Comparison of ENCODE assay signal across 26 cellular contexts in genomic region chr15:63151665-63152064, GRCh38. TPM values are rescaled to one million over a fixed set of nuclear protein-coding genes. Genes with fewer than 3 reads are reported as not detected.
DNase-seq lines count a peak whose midpoint lies in the region; ATAC-seq, FAIRE-seq and TF ChIP-seq lines count a peak whose summit lies in the region.
"Had no signal": no experiment of that assay in that cellular context is flagged by ENCODE, and none has a peak within 500 bp of the region (broad histone marks: within the 10 kb centered on the region; RNA-seq: fewer than 3 reads in every experiment).

No MANE protein-coding gene starts in this region.

- no peaks in the 10 kb centered on the region for H3K9me3 Mint-ChIP-seq in activated CD8-positive, alpha-beta T cell treated with anti-CD3 and anti-CD28 coated beads for 36 hours
- H3K9me3 Mint-ChIP-seq in activated CD8-positive, alpha-beta T cell treated with anti-CD3 and anti-CD28 coated beads, Interleukin-2, amount 10 ng/mL, durations not matched to agents 7 days and 5 days (ENCODE audit: insufficient read depth), result no peaks in the 10 kb centered on the region
- H3K9me3 Mint-ChIP-seq: IgD-negative memory B cell had no signal

- CTCF ChIA-PET in activated CD8-positive, alpha-beta T cell treated with anti-CD3 and anti-CD28 coated beads for 36 hours (lab: Charles Lee), result interaction anchor here (2.1 kb wide), 1 partner anchor 103 kb away, joined by 6 read pairs; no protein-coding TSS in a partner anchor
- CTCF ChIA-PET in activated CD8-positive, alpha-beta T cell treated with anti-CD3 and anti-CD28 coated beads, Interleukin-2, amount 10 ng/mL, durations not matched to agents 7 days and 5 days (lab: Charles Lee), result no interaction called here
- CTCF ChIA-PET in AG04450 (lab: Charles Lee), result interaction anchor here (1.1 kb wide), 1 partner anchor 104 kb away, joined by 4 read pairs; no protein-coding TSS in a partner anchor
- CTCF ChIA-PET in K562 (lab: Yijun Ruan, JAX; ENCODE audit: low intra/inter-chr PET ratio), result no interaction called here

- POLR2A ChIA-PET in activated CD8-positive, alpha-beta T cell treated with anti-CD3 and anti-CD28 coated beads for 36 hours (lab: Charles Lee), result no interaction called here
- POLR2A ChIA-PET in activated CD8-positive, alpha-beta T cell treated with anti-CD3 and anti-CD28 coated beads, Interleukin-2, amount 10 ng/mL, durations not matched to agents 7 days and 5 days (lab: Charles Lee), result no interaction called here
- POLR2A ChIA-PET in AG04450 (lab: Yijun Ruan, JAX), result interaction anchor here (0.7 kb wide), 1 partner anchor 17 kb away, joined by 3 read pairs; no protein-coding TSS in a partner anchor
- POLR2A ChIA-PET in K562 (lab: Yijun Ruan, JAX), result interaction anchor here (0.5 to 1.2 kb wide), 2 partner anchors 39 to 105 kb away, joined by 3 read pairs; no protein-coding TSS in a partner anchor

- no TSS peak for BruUV-seq in K562 (replicated peaks; lab: Mats Ljungman, UMichigan)

- TF ChIP-seq EP300 in K562 (IDR thresholded peaks at IDR 0.05; ENCODE audit: low read length), result no peak

- H3K36me3 Mint-ChIP-seq in activated CD8-positive, alpha-beta T cell treated with anti-CD3 and anti-CD28 coated beads for 36 hours (ENCODE audit: low read depth), result peaks cover 34% of the 10 kb centered on the region
- H3K36me3 Mint-ChIP-seq in activated CD8-positive, alpha-beta T cell treated with anti-CD3 and anti-CD28 coated beads, Interleukin-2, amount 10 ng/mL, durations not matched to agents 7 days and 5 days (ENCODE audit: low read depth), result peaks cover 59% of the 10 kb centered on the region

- H3K27ac Mint-ChIP-seq in activated CD8-positive, alpha-beta T cell treated with anti-CD3 and anti-CD28 coated beads for 36 hours, result peak overlapping the region; percentile 4
- no peak overlapping the region for H3K27ac Mint-ChIP-seq in activated CD8-positive, alpha-beta T cell treated with anti-CD3 and anti-CD28 coated beads, Interleukin-2, amount 10 ng/mL, durations not matched to agents 7 days and 5 days
- H3K27ac Mint-ChIP-seq: B cell, IgD-negative memory B cell had no signal

- no peaks in the 10 kb centered on the region for H3K9me1 ChIP-seq in K562 (ENCODE audit: control insufficient read depth, insufficient read depth, low read length)

- no peak for TF ChIP-seq CTCF in activated CD8-positive, alpha-beta T cell treated with anti-CD3 and anti-CD28 coated beads for 36 hours (IDR thresholded peaks at IDR 0.05)
- no peak for TF ChIP-seq CTCF in AG04450 (IDR thresholded peaks at IDR 0.05; ENCODE audit: low read depth, low read length)
- TF ChIP-seq CTCF in K562 (IDR thresholded peaks at IDR 0.05 in 2 of 3, conservative IDR thresholded peaks at IDR 0.05 in 1 of 3; ENCODE audit: insufficient read depth in 2 of 3, low read depth in 1 of 3, low read length in 3 of 3), result no peak
- no peak for TF ChIP-seq CTCF in brain microvascular endothelial cell (IDR thresholded peaks at IDR 0.05; ENCODE audit: low read depth, low read length, missing control alignments)

- no peak for DNase-seq in activated CD8-positive, alpha-beta T cell treated with anti-CD3 and anti-CD28 coated beads for 36 hours
- no peak for DNase-seq in activated CD8-positive, alpha-beta T cell treated with anti-CD3 and anti-CD28 coated beads, Interleukin-2, amount 10 ng/mL, durations not matched to agents 7 days and 5 days
- DNase-seq in AG04450 (ENCODE audit: low read depth, low spot score) (no peak), GM12891 (ENCODE audit: insufficient read length, low spot score) (no peak), K562 (ENCODE audit: extremely low read depth in 1 of 4, low spot score in 3 of 4) (no peak), NCI-H774 (lab: John Stamatoyannopoulos, UW) (no peak), brain microvascular endothelial cell (no peak)
- DNase-seq: Calu3, H7, NCI-H1048, NCI-H1417, NCI-H1694, NCI-H2029 treated with DMSO at 0.1 percent for 48 hours, NCI-H2171 treated with DMSO at 0.1 percent for 48 hours, NCI-H345, NCI-H524 treated with DMSO at 0.1 percent for 48 hours, PC-9, Right ventricle myocardium superior had no signal

- intact Hi-C loops in activated CD8-positive, alpha-beta T cell treated with anti-CD3 and anti-CD28 coated beads for 36 hours (cut with micrococcal nuclease), result loop anchor here (10.0 kb wide), 2 partner anchors 63 to 123 kb away; partner anchors contain the start of gene APH1B
- intact Hi-C loops in K562 (cut with micrococcal nuclease), result no loop called here

- WGBS in K562 (ENCODE audit: insufficient coverage, low coverage, missing lambda C conversion rate), result 100% methylated on average over 1 of the region's 1 CpG

- no peak overlapping the region for H3K4me3 Mint-ChIP-seq in activated CD8-positive, alpha-beta T cell treated with anti-CD3 and anti-CD28 coated beads for 36 hours
- no peak overlapping the region for H3K4me3 Mint-ChIP-seq in activated CD8-positive, alpha-beta T cell treated with anti-CD3 and anti-CD28 coated beads, Interleukin-2, amount 10 ng/mL, durations not matched to agents 7 days and 5 days
- H3K4me3 Mint-ChIP-seq: B cell, CD14-positive monocyte, IgD-negative memory B cell had no signal

- peaks cover 15% of the 10 kb centered on the region for H3K79me2 ChIP-seq in K562 (ENCODE audit: control insufficient read depth, insufficient read depth, low read length)

- H3K9ac ChIP-seq in K562 (ENCODE audit: insufficient read depth in 1 of 2, low read depth in 2 of 2, low read length in 2 of 2), result no peak overlapping the region

- H3K27me3 ChIP-seq in AG04450 (ENCODE audit: control insufficient read depth, insufficient read depth, low read length) (no peaks in the 10 kb centered on the region), K562 (ENCODE audit: control insufficient read depth in 2 of 2, insufficient read depth in 2 of 2, low read length in 2 of 2) (no peaks in the 10 kb centered on the region), brain microvascular endothelial cell (replicated peaks) (no peaks in the 10 kb centered on the region)
- H3K27me3 ChIP-seq: SJSA1 had no signal

- no peak for ATAC-seq in activated CD8-positive, alpha-beta T cell treated with anti-CD3 and anti-CD28 coated beads for 36 hours
- no peak for ATAC-seq in activated CD8-positive, alpha-beta T cell treated with anti-CD3 and anti-CD28 coated beads, Interleukin-2, amount 10 ng/mL, durations not matched to agents 7 days and 5 days
- ATAC-seq in K562 (no peak), GM21367 (IDR thresholded peaks at IDR 0.05; ENCODE audit: unreplicated experiment) (no peak)

- H3K4me1 Mint-ChIP-seq in activated CD8-positive, alpha-beta T cell treated with anti-CD3 and anti-CD28 coated beads for 36 hours (ENCODE audit: low read depth), result peaks cover 28% of the 10 kb centered on the region
- peaks cover 28% of the 10 kb centered on the region for H3K4me1 Mint-ChIP-seq in activated CD8-positive, alpha-beta T cell treated with anti-CD3 and anti-CD28 coated beads, Interleukin-2, amount 10 ng/mL, durations not matched to agents 7 days and 5 days (ENCODE audit: low read depth)

- H2AFZ ChIP-seq in K562 (ENCODE audit: low read depth, low read length), result no peak overlapping the region
- H2AFZ ChIP-seq: PC-9 had no signal

- H3K4me1 ChIP-seq in K562 (replicated peaks in 1 of 2; ENCODE audit: control insufficient read depth in 2 of 2, insufficient read depth in 2 of 2, low read length in 2 of 2), result peaks cover 0 to 4% of the 10 kb centered on the region in 2 experiments; a peak in 1 of 5 replicates

- no peaks in the 10 kb centered on the region for H3K27me3 Mint-ChIP-seq in activated CD8-positive, alpha-beta T cell treated with anti-CD3 and anti-CD28 coated beads for 36 hours
- H3K27me3 Mint-ChIP-seq in activated CD8-positive, alpha-beta T cell treated with anti-CD3 and anti-CD28 coated beads, Interleukin-2, amount 10 ng/mL, durations not matched to agents 7 days and 5 days (ENCODE audit: low read depth), result no peaks in the 10 kb centered on the region
- H3K27me3 Mint-ChIP-seq: B cell, IgD-negative memory B cell had no signal

- H3K4me3 ChIP-seq in AG04450 (ENCODE audit: low read depth, low read length) (no peak overlapping the region), K562 (no peak overlapping the region), brain microvascular endothelial cell (ENCODE audit: low read depth, low read length) (no peak overlapping the region)
- H3K4me3 ChIP-seq: PC-9, SJSA1 had no signal

- H4K20me1 ChIP-seq in K562 (replicated peaks; ENCODE audit: control insufficient read depth, insufficient read depth, low read length), result no peaks in the 10 kb centered on the region

- FAIRE-seq in GM12891 (lab: Jason Lieb, UNC) (no peak), K562 (lab: Jason Lieb, UNC) (no peak)
- FAIRE-seq: A204.1, GM18507, HTR-8/SVneo had no signal

- in situ Hi-C loops in K562 (cut with MboI), result no loop called here
- in situ Hi-C loops in brain microvascular endothelial cell (cut with HindIII; ENCODE audit: low pct_ligation_motif_present, low sequenced_read_pairs), result no loop called here

- H3K9me3 ChIP-seq in AG04450 (ENCODE audit: control insufficient read depth, insufficient read depth, low read length) (peaks cover 6% of the 10 kb centered on the region; the same call in 1 of the 2 replicates), K562 (replicated peaks; ENCODE audit: control insufficient read depth, insufficient read depth, low read depth, low read length) (no peaks in the 10 kb centered on the region)
- H3K9me3 ChIP-seq: SJSA1 had no signal

- no peak for TF ChIP-seq RAD21 in K562 (CRISPR knock-in tag; conservative IDR thresholded peaks at IDR 0.05 in 1 of 2, IDR thresholded peaks at IDR 0.05 in 1 of 2)

- TF ChIP-seq POLR2A in GM12891 (IDR thresholded peaks at IDR 0.05; ENCODE audit: low read depth, low read length), result no peak; the same call in 1 of the 2 replicates
- TF ChIP-seq POLR2A in K562 (conservative IDR thresholded peaks at IDR 0.05), result no peak

- peaks cover 26% of the 10 kb centered on the region; the same call in 2 of the 3 replicates for H3K36me3 ChIP-seq in K562 (ENCODE audit: control insufficient read depth, insufficient read depth, low read length)
- peaks cover 43% of the 10 kb centered on the region for H3K36me3 ChIP-seq in brain microvascular endothelial cell (replicated peaks)

- H3K27ac ChIP-seq in AG04450 (ENCODE audit: low read depth, low read length) (peak overlapping the region; percentile 3), K562 (ENCODE audit: extremely low read depth, low read depth, low read length) (no peak overlapping the region), brain microvascular endothelial cell (no peak overlapping the region)
- H3K27ac ChIP-seq: PC-9, SJSA1 had no signal

- no peak overlapping the region for H3K4me2 ChIP-seq in K562 (ENCODE audit: insufficient read depth, low read length)
- H3K4me2 ChIP-seq: PC-9 had no signal

RNA-seq across cellular contexts. Expression of gene RPS27L, which starts 5.6 kb away (rescaled TPM):
- total RNA-seq in activated CD8-positive, alpha-beta T cell treated with anti-CD3 and anti-CD28 coated beads for 36 hours, result 100 to 1,000 TPM; 150 to 158 TPM
- 100 to 1,000 TPM; 235 to 238 TPM for total RNA-seq in activated CD8-positive, alpha-beta T cell treated with anti-CD3 and anti-CD28 coated beads, Interleukin-2, amount 10 ng/mL, durations not matched to agents 7 days and 5 days
- 501 and 610 TPM in 2 replicates for polyA plus RNA-seq in AG04450 (2011; rRNA removed)
- 47.0 and 86.3 TPM in 2 replicates for polyA minus RNA-seq in AG04450 (2011; rRNA and poly(A)+ RNA removed)
- polyA plus RNA-seq in GM12891 (2012; ENCODE audit: low read depth, missing spikeins), result 319 TPM
- 10.6 and 25.3 TPM in 2 replicates for total RNA-seq in K562 (2011; cell fraction: chromatin; rRNA removed; ENCODE audit: low replicate concordance)
- total RNA-seq in K562 (2011; cell fraction: nucleolus; rRNA removed), result 10.3 and 10.4 TPM in 2 replicates
- 17.9 and 22.3 TPM in 2 replicates for total RNA-seq in K562 (2011; cell fraction: nucleoplasm; rRNA removed)
- 75.1 and 85.7 TPM in 2 replicates for total RNA-seq in K562 (2014; rRNA removed)
- total RNA-seq in K562 (2014; rRNA removed; fragmentation: Illumina TruSeq; extraction: Trizol), result 128 and 148 TPM in 2 replicates
- 92.6 and 105 TPM in 2 replicates for total RNA-seq in K562 (2015; rRNA removed; fragmentation: Illumina TruSeq; extraction: Trizol)
- 94.4 and 115 TPM in 2 replicates for total RNA-seq in K562 (2021)
- 117 and 155 TPM in 2 replicates for polyA plus RNA-seq in K562 (2011; rRNA removed)
- polyA plus RNA-seq in K562 (2011; cell fraction: cytosol; rRNA removed), result 29.8 and 61.5 TPM in 2 replicates
- polyA plus RNA-seq in K562 (2011; cell fraction: nucleus; rRNA removed), result 20.0 and 40.3 TPM in 2 replicates
- 157 and 166 TPM in 2 replicates for polyA plus RNA-seq in K562 (2012)
- polyA plus RNA-seq in K562 (2014; fragmentation: Illumina TruSeq; extraction: Trizol), result 72.2 and 79.3 TPM in 2 replicates
- polyA plus RNA-seq in K562 (2014; fragmentation: Nextera tagmentation; extraction: Ambion mirVana), result 100 to 1,000 TPM; 328 to 382 TPM
- polyA plus RNA-seq in K562 (2014; rRNA removed), result 115 and 116 TPM in 2 replicates
- polyA minus RNA-seq in K562 (2011; rRNA and poly(A)+ RNA removed), result 27.4 and 34.5 TPM in 2 replicates
- 15.9 and 18.7 TPM in 2 replicates for polyA minus RNA-seq in K562 (2011; cell fraction: cytosol; rRNA and poly(A)+ RNA removed)
- polyA minus RNA-seq in K562 (2011; cell fraction: nucleus; rRNA and poly(A)+ RNA removed), result 8.5 and 15.7 TPM in 2 replicates

RNA-seq across cellular contexts. Expression of gene LACTB, which starts 30.0 kb away (rescaled TPM):
- 10 to 100 TPM; 27.3 to 28.3 TPM for total RNA-seq in activated CD8-positive, alpha-beta T cell treated with anti-CD3 and anti-CD28 coated beads for 36 hours
- 10 to 100 TPM in 1 of 2 experiments, 1 to 10 TPM in 1; 9.7 to 11.1 TPM for total RNA-seq in activated CD8-positive, alpha-beta T cell treated with anti-CD3 and anti-CD28 coated beads, Interleukin-2, amount 10 ng/mL, durations not matched to agents 7 days and 5 days
- 31.6 and 51.1 TPM in 2 replicates for polyA plus RNA-seq in AG04450 (2011; rRNA removed)
- polyA minus RNA-seq in AG04450 (2011; rRNA and poly(A)+ RNA removed), result 10.6 and 18.5 TPM in 2 replicates
- 20.2 TPM for polyA plus RNA-seq in GM12891 (2012; ENCODE audit: low read depth, missing spikeins)
- 8.1 and 18.4 TPM in 2 replicates for total RNA-seq in K562 (2011; cell fraction: chromatin; rRNA removed; ENCODE audit: low replicate concordance)
- total RNA-seq in K562 (2011; cell fraction: nucleolus; rRNA removed), result 3.5 and 6.1 TPM in 2 replicates
- total RNA-seq in K562 (2011; cell fraction: nucleoplasm; rRNA removed), result 9.0 and 15.3 TPM in 2 replicates
- total RNA-seq in K562 (2014; rRNA removed), result 6.1 and 9.5 TPM in 2 replicates
- 14.7 and 19.7 TPM in 2 replicates for total RNA-seq in K562 (2014; rRNA removed; fragmentation: Illumina TruSeq; extraction: Trizol)
- 13.1 and 15.5 TPM in 2 replicates for total RNA-seq in K562 (2015; rRNA removed; fragmentation: Illumina TruSeq; extraction: Trizol)
- total RNA-seq in K562 (2021), result 7.0 and 8.4 TPM in 2 replicates
- polyA plus RNA-seq in K562 (2011; rRNA removed), result 11.3 and 12.4 TPM in 2 replicates
- polyA plus RNA-seq in K562 (2011; cell fraction: cytosol; rRNA removed), result 2.3 and 4.6 TPM in 2 replicates
- 1.8 and 3.3 TPM in 2 replicates for polyA plus RNA-seq in K562 (2011; cell fraction: nucleus; rRNA removed)
- polyA plus RNA-seq in K562 (2012), result 9.4 and 11.0 TPM in 2 replicates
- 8.2 and 14.6 TPM in 2 replicates for polyA plus RNA-seq in K562 (2014; fragmentation: Illumina TruSeq; extraction: Trizol)
- 1 to 10 TPM; 3.1 to 4.0 TPM for polyA plus RNA-seq in K562 (2014; fragmentation: Nextera tagmentation; extraction: Ambion mirVana)
- 8.3 and 9.8 TPM in 2 replicates for polyA plus RNA-seq in K562 (2014; rRNA removed)
- 6.5 and 9.1 TPM in 2 replicates for polyA minus RNA-seq in K562 (2011; rRNA and poly(A)+ RNA removed)
- polyA minus RNA-seq in K562 (2011; cell fraction: cytosol; rRNA and poly(A)+ RNA removed), result 1.8 and 2.8 TPM in 2 replicates
- 2.0 and 4.0 TPM in 2 replicates for polyA minus RNA-seq in K562 (2011; cell fraction: nucleus; rRNA and poly(A)+ RNA removed)

RNA-seq across cellular contexts. Expression of gene RAB8B, which starts 37.7 kb away (rescaled TPM):
- total RNA-seq in activated CD8-positive, alpha-beta T cell treated with anti-CD3 and anti-CD28 coated beads for 36 hours, result 100 to 1,000 TPM; 252 to 261 TPM
- total RNA-seq in activated CD8-positive, alpha-beta T cell treated with anti-CD3 and anti-CD28 coated beads, Interleukin-2, amount 10 ng/mL, durations not matched to agents 7 days and 5 days, result 100 to 1,000 TPM; 112 to 113 TPM
- 71.7 and 82.4 TPM in 2 replicates for polyA plus RNA-seq in AG04450 (2011; rRNA removed)
- 39.2 and 42.7 TPM in 2 replicates for polyA minus RNA-seq in AG04450 (2011; rRNA and poly(A)+ RNA removed)
- 55.6 TPM for polyA plus RNA-seq in GM12891 (2012; ENCODE audit: low read depth, missing spikeins)
- total RNA-seq in K562 (2011; cell fraction: chromatin; rRNA removed; ENCODE audit: low replicate concordance), result 10.7 and 17.8 TPM in 2 replicates
- total RNA-seq in K562 (2011; cell fraction: nucleolus; rRNA removed), result 5.3 and 7.3 TPM in 2 replicates
- total RNA-seq in K562 (2011; cell fraction: nucleoplasm; rRNA removed), result 10.6 and 18.9 TPM in 2 replicates
- 23.6 and 24.6 TPM in 2 replicates for total RNA-seq in K562 (2014; rRNA removed)
- total RNA-seq in K562 (2014; rRNA removed; fragmentation: Illumina TruSeq; extraction: Trizol), result 28.9 and 33.9 TPM in 2 replicates
- total RNA-seq in K562 (2015; rRNA removed; fragmentation: Illumina TruSeq; extraction: Trizol), result 30.8 and 32.1 TPM in 2 replicates
- total RNA-seq in K562 (2021), result 24.2 and 27.3 TPM in 2 replicates
- polyA plus RNA-seq in K562 (2011; rRNA removed), result 13.2 and 21.5 TPM in 2 replicates
- polyA plus RNA-seq in K562 (2011; cell fraction: cytosol; rRNA removed), result 4.1 and 7.1 TPM in 2 replicates
- polyA plus RNA-seq in K562 (2011; cell fraction: nucleus; rRNA removed), result 12.5 and 14.7 TPM in 2 replicates
- 12.2 and 30.2 TPM in 2 replicates for polyA plus RNA-seq in K562 (2012)
- polyA plus RNA-seq in K562 (2014; fragmentation: Illumina TruSeq; extraction: Trizol), result 20.5 and 30.0 TPM in 2 replicates
- 10 to 100 TPM in 1 of 2 experiments, 1 to 10 TPM in 1; 7.8 to 12.1 TPM for polyA plus RNA-seq in K562 (2014; fragmentation: Nextera tagmentation; extraction: Ambion mirVana)
- polyA plus RNA-seq in K562 (2014; rRNA removed), result 17.4 and 17.6 TPM in 2 replicates
- polyA minus RNA-seq in K562 (2011; rRNA and poly(A)+ RNA removed), result 48.4 and 52.6 TPM in 2 replicates
- 36.9 and 49.1 TPM in 2 replicates for polyA minus RNA-seq in K562 (2011; cell fraction: cytosol; rRNA and poly(A)+ RNA removed)
- polyA minus RNA-seq in K562 (2011; cell fraction: nucleus; rRNA and poly(A)+ RNA removed), result 6.1 and 10.1 TPM in 2 replicates

Comparison
In these comparisons a context has a peak if more than half of its experiments do, and no peak if none do; other contexts are left out.
1. CTCF ChIA-PET loops: an anchor here in activated CD8-positive, alpha-beta T cell treated with anti-CD3 and anti-CD28 coated beads for 36 hours (2.1 kb wide) and AG04450 (1.1 kb wide); none called in activated CD8-positive, alpha-beta T cell treated with anti-CD3 and anti-CD28 coated beads, Interleukin-2, amount 10 ng/mL, durations not matched to agents 7 days and 5 days and K562.
2. POLR2A ChIA-PET loops: an anchor here in AG04450 (0.7 kb wide) and K562 (0.5 to 1.2 kb wide); none called in activated CD8-positive, alpha-beta T cell treated with anti-CD3 and anti-CD28 coated beads for 36 hours and activated CD8-positive, alpha-beta T cell treated with anti-CD3 and anti-CD28 coated beads, Interleukin-2, amount 10 ng/mL, durations not matched to agents 7 days and 5 days.